In the genomic region with DNA sequence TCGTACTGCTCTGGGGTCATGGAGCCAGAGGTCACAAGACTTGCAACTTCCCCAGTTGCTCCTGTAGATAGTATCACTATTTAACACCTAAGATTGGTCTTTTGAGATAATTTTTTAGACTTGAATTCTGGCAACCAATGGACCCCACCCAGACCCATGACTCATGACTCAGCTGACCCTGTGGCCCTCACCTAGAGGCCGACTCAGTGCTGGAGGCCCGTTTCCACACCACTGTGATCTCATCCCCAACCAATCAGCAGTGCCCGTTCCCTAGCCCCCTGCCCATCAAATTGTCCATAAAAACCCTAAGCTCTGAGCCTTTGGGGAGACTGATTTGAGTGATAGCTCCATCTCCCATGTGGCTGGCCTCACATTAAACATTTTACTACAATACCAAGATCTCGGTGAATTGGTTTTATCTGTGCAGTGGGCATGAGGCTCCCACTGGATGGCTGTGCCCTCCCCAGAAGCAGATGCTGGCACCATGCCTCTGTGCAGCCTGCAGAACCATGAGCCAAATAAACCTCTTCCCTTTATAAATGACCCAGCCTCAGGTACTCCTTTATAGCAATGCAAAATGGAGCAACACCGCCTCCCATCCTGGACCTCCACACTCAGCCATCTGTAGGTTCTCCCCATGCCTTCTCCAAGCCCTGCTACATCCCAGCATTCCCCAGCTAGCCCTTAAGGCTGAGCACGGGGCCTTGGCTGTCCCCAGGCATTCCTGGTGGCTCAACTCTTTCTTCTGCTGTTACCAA, we compare ENCODE assay signal across 15 cellular contexts.
A peak's percentile ranks its signal among the peaks of the same experiment; 100 is the strongest.
DNase-seq lines count a peak whose midpoint lies in the region; ATAC-seq, FAIRE-seq and TF ChIP-seq lines count a peak whose summit lies in the region.
"Had no signal": no experiment of that assay in that cellular context is flagged by ENCODE, and none has a peak within 500 bp of the region (broad histone marks: within the 10 kb centered on the region; RNA-seq: fewer than 3 reads in every experiment).

No MANE protein-coding gene starts in this region.

- H3K27me3 ChIP-seq in K562 (ENCODE audit: control insufficient read depth in 2 of 2, insufficient read depth in 2 of 2, low read length in 2 of 2) (peaks cover 54 to 81% of the 10 kb centered on the region in 2 experiments), sigmoid colon (no peaks in the 10 kb centered on the region)

- no peak overlapping the region for H2AFZ ChIP-seq in K562 (ENCODE audit: low read depth, low read length)
- H2AFZ ChIP-seq: GM23338 had no signal

- no peak for DNase-seq in activated T-cell treated with anti-CD3 and anti-CD28 coated beads, Interleukin-2, amount 50 U/mL, for 72 hours
- DNase-seq in activated T-cell treated with anti-CD3 and anti-CD28 coated beads, Interleukin-2, amount 50 U/mL, for 48 hours: no peak
- DNase-seq in CD14-positive monocyte (ENCODE audit: low spot score) (no peak), K562 (ENCODE audit: extremely low read depth in 1 of 4, low spot score in 3 of 4) (no peak), sigmoid colon (peak; percentile 59), NCI-H2081 treated with DMSO at 0.1 percent for 48 hours (lab: John Stamatoyannopoulos, UW) (no peak)
- DNase-seq: CD8-positive, alpha-beta memory T cell; DMS53; H7 had no signal

- H3K9me3 Mint-ChIP-seq in activated T-cell treated with anti-CD3 and anti-CD28 coated beads, Interleukin-2, amount 50 U/mL, for 72 hours: no peaks in the 10 kb centered on the region
- H3K9me3 Mint-ChIP-seq in CD14-positive monocyte: peaks cover 0 to 4% (median 0%) of the 10 kb centered on the region in 7 donors
- H3K9me3 Mint-ChIP-seq: CD8-positive, alpha-beta memory T cell had no signal

- under 1% methylated on average over 7 of the region's 7 CpGs for WGBS in K562 (ENCODE audit: insufficient coverage, low coverage, missing lambda C conversion rate)
- WGBS in sigmoid colon, 2 donors: 91 to 92% methylated on average over 7 of the region's 7 CpGs

- peaks cover 0 to 1% of the 10 kb centered on the region in 2 donors for H3K36me3 Mint-ChIP-seq in activated T-cell treated with anti-CD3 and anti-CD28 coated beads, Interleukin-2, amount 50 U/mL, for 72 hours (ENCODE audit: insufficient read depth in 2 of 2)
- H3K36me3 Mint-ChIP-seq in CD14-positive monocyte: peaks cover 64 to 82% of the 10 kb centered on the region in 2 donors

- intact Hi-C loops in CD14-positive monocyte (cut with micrococcal nuclease): no loop called here
- intact Hi-C loops in K562 (cut with micrococcal nuclease): no loop called here
- intact Hi-C loops in sigmoid colon (cut with DNase I): no loop called here

- TF ChIP-seq POLR2A in K562 (conservative IDR thresholded peaks at IDR 0.05) (no peak), sigmoid colon (IDR thresholded peaks at IDR 0.05) (no peak)

- no peaks in the 10 kb centered on the region for H3K9me1 ChIP-seq in K562 (ENCODE audit: control insufficient read depth, insufficient read depth, low read length)

- no peak for TF ChIP-seq RAD21 in K562 (CRISPR knock-in tag; conservative IDR thresholded peaks at IDR 0.05 in 1 of 2, IDR thresholded peaks at IDR 0.05 in 1 of 2)

- H3K4me3 ChIP-seq in K562: no peak overlapping the region
- no peak overlapping the region for H3K4me3 ChIP-seq in sigmoid colon
- H3K4me3 ChIP-seq: GM23338 had no signal

- no peak overlapping the region for H3K9ac ChIP-seq in K562 (ENCODE audit: insufficient read depth in 1 of 2, low read depth in 2 of 2, low read length in 2 of 2)

- TF ChIP-seq CTCF in CD14-positive monocyte (IDR thresholded peaks at IDR 0.05) (no peak), K562 (IDR thresholded peaks at IDR 0.05 in 2 of 3, conservative IDR thresholded peaks at IDR 0.05 in 1 of 3; ENCODE audit: insufficient read depth in 2 of 3, low read depth in 1 of 3, low read length in 3 of 3) (no peak), sigmoid colon (IDR thresholded peaks at IDR 0.05) (no peak)

- H3K27ac ChIP-seq in K562 (ENCODE audit: extremely low read depth, low read depth, low read length) (no peak overlapping the region), sigmoid colon (peak overlapping the region in 1 of 4 donors; percentile 35)
- H3K27ac ChIP-seq: 22Rv1 had no signal

- TF ChIP-seq EP300 in K562 (IDR thresholded peaks at IDR 0.05; ENCODE audit: low read length) (no peak), sigmoid colon (IDR thresholded peaks at IDR 0.05) (no peak)

- peaks cover 6% of the 10 kb centered on the region for H3K4me1 Mint-ChIP-seq in activated T-cell treated with anti-CD3 and anti-CD28 coated beads, Interleukin-2, amount 50 U/mL, for 72 hours (ENCODE audit: low read depth)
- H3K4me1 Mint-ChIP-seq in CD14-positive monocyte: peaks cover 12% of the 10 kb centered on the region
- H3K4me1 Mint-ChIP-seq: GM23338 had no signal

- H3K27ac Mint-ChIP-seq in activated T-cell treated with anti-CD3 and anti-CD28 coated beads, Interleukin-2, amount 50 U/mL, for 72 hours: peak overlapping the region; percentile 25
- H3K27ac Mint-ChIP-seq in CD14-positive monocyte: peak overlapping the region in 4 of 7 donors; percentile 3 to 60 (median 53)
- H3K27ac Mint-ChIP-seq: GM23338 had no signal

- POLR2A ChIA-PET in K562 (lab: Yijun Ruan, JAX): interaction anchor here (0.6 to 1.5 kb wide), 4 partner anchors 8 to 982 kb away, joined by 3 to 5 read pairs (median 4); no protein-coding TSS in a partner anchor

- CTCF ChIA-PET in K562 (lab: Yijun Ruan, JAX; ENCODE audit: low intra/inter-chr PET ratio): no interaction called here

- BruUV-seq in K562 (replicated peaks; lab: Mats Ljungman, UMichigan): no TSS peak

- H3K36me3 ChIP-seq in K562 (ENCODE audit: control insufficient read depth, insufficient read depth, low read length): no peaks in the 10 kb centered on the region
- H3K36me3 ChIP-seq in sigmoid colon: no peaks in the 10 kb centered on the region

- H3K4me1 ChIP-seq in K562 (replicated peaks in 1 of 2; ENCODE audit: control insufficient read depth in 2 of 2, insufficient read depth in 2 of 2, low read length in 2 of 2) (peaks cover 0 to 6% of the 10 kb centered on the region in 2 experiments; a peak in 2 of 5 replicates), sigmoid colon (peaks cover 0 to 22% (median 18%) of the 10 kb centered on the region in 4 donors)

- H3K4me2 ChIP-seq in K562 (ENCODE audit: insufficient read depth, low read length): no peak overlapping the region
- H3K4me2 ChIP-seq: GM23338 had no signal

- no peak for FAIRE-seq in K562 (lab: Jason Lieb, UNC)
- FAIRE-seq: HepG2, HTR-8/SVneo had no signal

- no peaks in the 10 kb centered on the region for H3K27me3 Mint-ChIP-seq in activated T-cell treated with anti-CD3 and anti-CD28 coated beads, Interleukin-2, amount 50 U/mL, for 72 hours (ENCODE audit: low read depth)
- peaks cover 0 to 2% (median 1%) of the 10 kb centered on the region in 3 donors for H3K27me3 Mint-ChIP-seq in CD14-positive monocyte (ENCODE audit: low read depth in 3 of 3)

- H3K9me3 ChIP-seq in K562 (replicated peaks; ENCODE audit: control insufficient read depth, insufficient read depth, low read depth, low read length) (no peaks in the 10 kb centered on the region), sigmoid colon (no peaks in the 10 kb centered on the region)

- 0 out of 2 replicates have a peak, but pooled peaks cover 4% of the 10 kb centered on the region for H4K20me1 ChIP-seq in K562 (replicated peaks; ENCODE audit: control insufficient read depth, insufficient read depth, low read length)

- in situ Hi-C loops in K562 (cut with MboI): no loop called here

- H3K79me2 ChIP-seq in K562 (ENCODE audit: control insufficient read depth, insufficient read depth, low read length): no peaks in the 10 kb centered on the region

- H3K4me3 Mint-ChIP-seq in activated T-cell treated with anti-CD3 and anti-CD28 coated beads, Interleukin-2, amount 50 U/mL, for 72 hours: no peak overlapping the region
- no peak overlapping the region for H3K4me3 Mint-ChIP-seq in CD14-positive monocyte
- H3K4me3 Mint-ChIP-seq: CD8-positive, alpha-beta memory T cell; GM23338 had no signal

- ATAC-seq in activated T-cell treated with anti-CD3 and anti-CD28 coated beads, Interleukin-2, amount 50 U/mL, for 72 hours (replicated peaks in 1 of 2): no peak
- no peak for ATAC-seq in K562
- ATAC-seq in GM21619 (IDR thresholded peaks at IDR 0.05; ENCODE audit: unreplicated experiment): no peak
- ATAC-seq in GM21723 (IDR thresholded peaks at IDR 0.05; ENCODE audit: unreplicated experiment): no peak
- ATAC-seq: HepG2 had no signal

TF ChIP-seq in K562, 482 proteins besides CTCF, POLR2A, EP300 and RAD21:
- TF ChIP-seq FOSL1 (tag; conservative IDR thresholded peaks at IDR 0.05) (peak; percentile 30; the same call in 1 of the 2 replicates), CBX3 (IDR thresholded peaks at IDR 0.05; ENCODE audit: borderline replicate concordance in 1 of 2, low read length in 2 of 2) (0 out of 3 replicates have a peak, but pooled peaks of 1 of the 2 experiments have one; percentile 35), JUND (IDR thresholded peaks at IDR 0.05; ENCODE audit: borderline replicate concordance, low read depth, low read length) (peak; percentile 48; the same call in 1 of the 2 replicates), JUND (tag; IDR thresholded peaks at IDR 0.05; ENCODE audit: borderline replicate concordance, low read depth, low read length) (no peak; the same call in 2 of the 3 replicates)
- TF ChIP-seq, protein P1, sequence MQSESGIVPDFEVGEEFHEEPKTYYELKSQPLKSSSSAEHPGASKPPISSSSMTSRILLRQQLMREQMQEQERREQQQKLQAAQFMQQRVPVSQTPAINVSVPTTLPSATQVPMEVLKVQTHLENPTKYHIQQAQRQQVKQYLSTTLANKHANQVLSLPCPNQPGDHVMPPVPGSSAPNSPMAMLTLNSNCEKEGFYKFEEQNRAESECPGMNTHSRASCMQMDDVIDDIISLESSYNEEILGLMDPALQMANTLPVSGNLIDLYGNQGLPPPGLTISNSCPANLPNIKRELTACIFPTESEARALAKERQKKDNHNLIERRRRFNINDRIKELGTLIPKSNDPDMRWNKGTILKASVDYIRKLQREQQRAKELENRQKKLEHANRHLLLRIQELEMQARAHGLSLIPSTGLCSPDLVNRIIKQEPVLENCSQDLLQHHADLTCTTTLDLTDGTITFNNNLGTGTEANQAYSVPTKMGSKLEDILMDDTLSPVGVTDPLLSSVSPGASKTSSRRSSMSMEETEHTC (IDR thresholded peaks at IDR 0.05): no peak
- TF ChIP-seq, protein P2, sequence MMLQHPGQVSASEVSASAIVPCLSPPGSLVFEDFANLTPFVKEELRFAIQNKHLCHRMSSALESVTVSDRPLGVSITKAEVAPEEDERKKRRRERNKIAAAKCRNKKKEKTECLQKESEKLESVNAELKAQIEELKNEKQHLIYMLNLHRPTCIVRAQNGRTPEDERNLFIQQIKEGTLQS (IDR thresholded peaks at IDR 0.05): peak; percentile 24; the same call in 1 of the 2 replicates
- TF ChIP-seq, protein P2 (CRISPR knock-in tag; conservative IDR thresholded peaks at IDR 0.05): no peak
TF ChIP-seq in K562: peak in this region for 4.
